1 cellular context compared by ENCODE assay signal in the genomic region with DNA sequence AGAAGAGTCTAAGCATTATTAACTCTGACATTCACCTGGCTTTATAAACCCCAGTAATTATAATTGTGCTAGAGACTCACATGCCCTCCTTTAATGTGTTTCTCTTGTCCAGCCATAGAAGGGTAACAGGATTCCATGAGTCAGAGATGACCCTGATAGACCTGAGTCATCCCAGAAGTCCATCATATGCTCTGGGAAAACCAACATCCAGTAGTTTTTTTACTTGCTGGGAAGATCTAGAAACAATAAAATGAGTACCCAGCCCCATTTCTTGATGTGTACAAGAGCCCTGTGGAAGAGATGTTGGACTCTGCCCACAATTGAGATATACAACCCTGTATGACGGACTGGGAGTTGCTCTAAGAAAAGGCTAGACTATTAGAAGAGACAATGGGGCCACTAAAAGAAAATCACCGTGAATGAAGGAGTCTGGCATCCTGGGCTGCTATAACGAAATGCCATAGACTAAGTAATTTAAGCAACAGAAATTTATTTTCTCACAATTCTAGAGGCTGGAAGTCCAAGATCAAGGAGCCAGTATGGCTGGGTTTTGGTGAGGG.
A peak's percentile ranks its signal among the peaks of the same experiment; 100 is the strongest.
TF ChIP-seq lines count a peak whose summit lies in the region.

No MANE protein-coding gene starts in this region.

TF ChIP-seq in IMR-90, 13 proteins besides CTCF, POLR2A, EP300 and RAD21 (continued from another document):
- TF ChIP-seq, protein P1, sequence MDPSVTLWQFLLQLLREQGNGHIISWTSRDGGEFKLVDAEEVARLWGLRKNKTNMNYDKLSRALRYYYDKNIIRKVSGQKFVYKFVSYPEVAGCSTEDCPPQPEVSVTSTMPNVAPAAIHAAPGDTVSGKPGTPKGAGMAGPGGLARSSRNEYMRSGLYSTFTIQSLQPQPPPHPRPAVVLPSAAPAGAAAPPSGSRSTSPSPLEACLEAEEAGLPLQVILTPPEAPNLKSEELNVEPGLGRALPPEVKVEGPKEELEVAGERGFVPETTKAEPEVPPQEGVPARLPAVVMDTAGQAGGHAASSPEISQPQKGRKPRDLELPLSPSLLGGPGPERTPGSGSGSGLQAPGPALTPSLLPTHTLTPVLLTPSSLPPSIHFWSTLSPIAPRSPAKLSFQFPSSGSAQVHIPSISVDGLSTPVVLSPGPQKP (IDR thresholded peaks at IDR 0.05; ENCODE audit: borderline replicate concordance, low read depth, low read length) = no peak
- TF ChIP-seq CEBPB (IDR thresholded peaks at IDR 0.05; ENCODE audit: low read depth, low read length) (no peak), SMC3 (IDR thresholded peaks at IDR 0.05; ENCODE audit: low read depth, low read length) (no peak), MAFK (IDR thresholded peaks at IDR 0.05; ENCODE audit: low read depth, low read length) (no peak), RCOR1 (IDR thresholded peaks at IDR 0.05; ENCODE audit: insufficient replicate concordance, low read length) (no peak), NFE2L2 (IDR thresholded peaks at IDR 0.05; ENCODE audit: low read depth, low read length) (peak; percentile 37; the same call in 1 of the 2 replicates)
